8 cellular contexts compared by ENCODE assay signal in genomic region chr19:17949956-17950309, GRCh38. TPM values are rescaled to one million over a fixed set of nuclear protein-coding genes. Genes with fewer than 3 reads are reported as not detected.
A peak's percentile ranks its signal among the peaks of the same experiment; 100 is the strongest.
DNase-seq lines count a peak whose midpoint lies in the region; ATAC-seq and TF ChIP-seq lines count a peak whose summit lies in the region.
"Had no signal": no experiment of that assay in that cellular context is flagged by ENCODE, and none has a peak within 500 bp of the region (broad histone marks: within the 10 kb centered on the region; RNA-seq: fewer than 3 reads in every experiment).

No MANE protein-coding gene starts in this region.

- peaks cover 29% of the 10 kb centered on the region for H3K4me1 Mint-ChIP-seq in Calu3 (ENCODE audit: low read depth, unreplicated experiment)
- H3K4me1 Mint-ChIP-seq in activated T-cell treated with anti-CD3 and anti-CD28 coated beads, Interleukin-2, amount 50 U/mL, for 72 hours (ENCODE audit: low read depth), result peaks cover 64% of the 10 kb centered on the region
- H3K4me1 Mint-ChIP-seq in naive B cell, result peaks cover 56 to 72% (median 66%) of the 10 kb centered on the region in 3 donors

- DNase-seq in Calu3 (no peak), naive B cell (no peak), NCI-H2081 (lab: John Stamatoyannopoulos, UW) (no peak), NCI-H774 (lab: John Stamatoyannopoulos, UW) (no peak)
- DNase-seq in activated T-cell treated with anti-CD3 and anti-CD28 coated beads, Interleukin-2, amount 50 U/mL, for 72 hours, result no peak

- intact Hi-C loops in Calu3 (cut with micrococcal nuclease; ENCODE audit: unreplicated experiment), result no loop called here

- ATAC-seq in activated T-cell treated with anti-CD3 and anti-CD28 coated beads, Interleukin-2, amount 50 U/mL, for 72 hours (replicated peaks in 1 of 2), result no peak
- ATAC-seq in naive B cell (ENCODE audit: low read depth in 2 of 2) (no peak), HG02870 (IDR thresholded peaks at IDR 0.05; ENCODE audit: unreplicated experiment) (no peak)

- CTCF ChIA-PET in Calu3 (lab: Charles Lee), result no interaction called here

- no peak overlapping the region for H3K27ac Mint-ChIP-seq in Calu3 (ENCODE audit: unreplicated experiment)
- H3K27ac Mint-ChIP-seq in activated T-cell treated with anti-CD3 and anti-CD28 coated beads, Interleukin-2, amount 50 U/mL, for 72 hours, result peak overlapping the region; percentile 3
- peak overlapping the region; percentile 89 to 99 (median 96) for H3K27ac Mint-ChIP-seq in naive B cell

- H3K9ac ChIP-seq in HUES64 (ENCODE audit: low read depth, low read length), result peak overlapping the region; percentile 61; the same call in 1 of the 2 replicates

- BruUV-seq in Calu3 (replicated peaks; lab: Mats Ljungman, UMichigan), result no TSS peak

- TF ChIP-seq CTCF in Calu3 (IDR thresholded peaks at IDR 0.05; ENCODE audit: unreplicated experiment), result no peak

- H3K27ac ChIP-seq in HUES64 (ENCODE audit: low read depth, low read length), result peak overlapping the region; percentile 5; the same call in 1 of the 2 replicates
- H3K27ac ChIP-seq: SJSA1 had no signal

- H3K4me3 ChIP-seq in HUES64 (ENCODE audit: low read length), result peak overlapping the region; percentile 68
- H3K4me3 ChIP-seq: SJSA1 had no signal

- H3K4me3 Mint-ChIP-seq in Calu3 (ENCODE audit: low read depth, unreplicated experiment) (peak overlapping the region; percentile 82), naive B cell (peak overlapping the region; percentile 82 to 92 (median 87))
- peak overlapping the region; percentile 83 for H3K4me3 Mint-ChIP-seq in activated T-cell treated with anti-CD3 and anti-CD28 coated beads, Interleukin-2, amount 50 U/mL, for 72 hours

- H3K9me3 Mint-ChIP-seq in Calu3 (ENCODE audit: low read depth, unreplicated experiment), result no peaks in the 10 kb centered on the region
- no peaks in the 10 kb centered on the region for H3K9me3 Mint-ChIP-seq in activated T-cell treated with anti-CD3 and anti-CD28 coated beads, Interleukin-2, amount 50 U/mL, for 72 hours
- no peaks in the 10 kb centered on the region for H3K9me3 Mint-ChIP-seq in naive B cell

- peaks cover 1% of the 10 kb centered on the region; the same call in 1 of the 2 replicates for H3K36me3 ChIP-seq in HUES64 (ENCODE audit: insufficient read depth, low read length)
- H3K36me3 ChIP-seq: SJSA1 had no signal

- peaks cover 61% of the 10 kb centered on the region for H3K27me3 ChIP-seq in HUES64 (ENCODE audit: insufficient read depth, low read length)

- H3K36me3 Mint-ChIP-seq in Calu3 (ENCODE audit: insufficient read depth, unreplicated experiment) (peaks cover 21% of the 10 kb centered on the region), naive B cell (no peaks in the 10 kb centered on the region)
- no peaks in the 10 kb centered on the region for H3K36me3 Mint-ChIP-seq in activated T-cell treated with anti-CD3 and anti-CD28 coated beads, Interleukin-2, amount 50 U/mL, for 72 hours (ENCODE audit: insufficient read depth in 2 of 2)

- H3K27me3 Mint-ChIP-seq in Calu3 (ENCODE audit: unreplicated experiment) (peaks cover 59% of the 10 kb centered on the region), naive B cell (peaks cover 18 to 47% (median 32%) of the 10 kb centered on the region in 3 donors)
- H3K27me3 Mint-ChIP-seq in activated T-cell treated with anti-CD3 and anti-CD28 coated beads, Interleukin-2, amount 50 U/mL, for 72 hours (ENCODE audit: low read depth), result peaks cover 42% of the 10 kb centered on the region

- peaks cover 13% of the 10 kb centered on the region; the same call in 1 of the 2 replicates for H3K4me1 ChIP-seq in HUES64 (ENCODE audit: insufficient read depth, low read length)

- no peaks in the 10 kb centered on the region for H3K9me3 ChIP-seq in HUES64 (ENCODE audit: insufficient read depth, low read depth, low read length)
- H3K9me3 ChIP-seq: SJSA1 had no signal

- WGBS in HUES64, result 1% methylated on average over 11 of the region's 11 CpGs

RNA-seq across cellular contexts. Expression of gene KCNN1, which starts 17.0 kb away (rescaled TPM):
- total RNA-seq in Calu3 (2022), result not detected in 2 replicates
- polyA plus RNA-seq in HUES64 (2013, experiment 1 of 2), result 4.9 TPM
- polyA plus RNA-seq in HUES64 (2013, experiment 2 of 2), result 7.4 TPM
- total RNA-seq in activated T-cell treated with anti-CD3 and anti-CD28 coated beads, Interleukin-2, amount 50 U/mL, for 72 hours, result 1 to 10 TPM in 1 of 2 donors, under 1 TPM in 1; 0.69 to 1.2 TPM
- under 1 TPM in 1 of 6 donors, not detected in 5; 0.27 TPM for polyA plus RNA-seq in naive B cell (ENCODE audit: low read depth in 6 of 6)
- total RNA-seq: SJSA1 had no signal

RNA-seq across cellular contexts. Expression of gene CCDC124, which starts 17.1 kb away (rescaled TPM):
- total RNA-seq in Calu3 (2022), result 51.1 and 53.4 TPM in 2 replicates
- 83.3 TPM for polyA plus RNA-seq in HUES64 (2013, experiment 1 of 2)
- 91.5 TPM for polyA plus RNA-seq in HUES64 (2013, experiment 2 of 2)
- 10 to 100 TPM; 50.1 to 68.1 TPM for total RNA-seq in activated T-cell treated with anti-CD3 and anti-CD28 coated beads, Interleukin-2, amount 50 U/mL, for 72 hours
- polyA plus RNA-seq in naive B cell (ENCODE audit: low read depth in 6 of 6), result 10 to 100 TPM; 29.7 to 47.4 (median 32.6) TPM

RNA-seq across cellular contexts. Expression of gene ARRDC2, which starts 58.0 kb away (rescaled TPM):
- total RNA-seq in Calu3 (2022), result 15.8 and 23.0 TPM in 2 replicates
- 2.0 TPM for polyA plus RNA-seq in HUES64 (2013, experiment 1 of 2)
- 3.6 TPM for polyA plus RNA-seq in HUES64 (2013, experiment 2 of 2)
- total RNA-seq in activated T-cell treated with anti-CD3 and anti-CD28 coated beads, Interleukin-2, amount 50 U/mL, for 72 hours, result 10 to 100 TPM; 41.4 to 47.9 TPM
- polyA plus RNA-seq in naive B cell (ENCODE audit: low read depth in 6 of 6), result 100 to 1,000 TPM in 1 of 6 donors, 10 to 100 TPM in 5; 47.7 to 110 (median 50.8) TPM
